7 cellular contexts compared by ENCODE assay signal in the genomic region with DNA sequence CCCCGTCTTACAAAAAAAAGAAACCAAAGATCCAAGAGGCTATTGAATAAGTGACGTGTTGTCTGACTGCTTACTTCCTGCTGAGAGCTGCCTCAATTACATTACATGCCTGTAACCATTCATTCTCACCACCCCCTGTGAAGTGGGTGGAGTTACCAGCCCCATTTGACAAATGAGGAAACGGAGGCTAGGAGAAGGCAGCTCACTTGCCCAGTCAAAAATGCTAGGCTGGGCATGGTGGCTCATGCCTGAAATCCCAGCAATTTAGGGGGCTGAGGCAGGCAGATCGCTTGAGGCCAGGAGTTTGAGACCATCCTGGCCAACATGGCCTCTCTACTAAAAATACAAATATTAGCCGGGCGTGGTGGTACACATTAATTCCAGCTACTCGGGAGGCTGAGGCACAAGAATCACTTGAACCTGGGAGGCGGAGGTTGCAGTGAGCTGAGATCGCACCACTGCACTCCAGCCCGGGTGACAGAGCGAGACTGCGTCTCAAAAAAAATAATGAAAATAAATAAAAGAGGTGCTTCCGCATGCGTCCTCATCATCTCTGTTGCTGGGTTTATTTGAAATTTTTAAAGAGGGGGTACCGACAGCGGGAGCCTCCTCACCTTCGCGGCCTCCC. TPM values are rescaled to one million over a fixed set of nuclear protein-coding genes. Genes with fewer than 3 reads are reported as not detected.
A peak's percentile ranks its signal among the peaks of the same experiment; 100 is the strongest.
DNase-seq lines count a peak whose midpoint lies in the region; ATAC-seq and TF ChIP-seq lines count a peak whose summit lies in the region.

No MANE protein-coding gene starts in this region.

- H3K4me3 ChIP-seq in GM12875 (ENCODE audit: low read depth, low read length) = peak overlapping the region; percentile 99
- peak overlapping the region; percentile 91 to 94 for H3K4me3 ChIP-seq in cardiac fibroblast (replicated peaks in 1 of 2; ENCODE audit: low read depth in 2 of 2, low read length in 2 of 2)
- H3K4me3 ChIP-seq in kidney epithelial cell (ENCODE audit: low read depth, low read length) = peak overlapping the region; percentile 95

- TF ChIP-seq CTCF in GM12875 (IDR thresholded peaks at IDR 0.05; ENCODE audit: borderline replicate concordance, insufficient read depth, low read depth, low read length) (no peak), cardiac fibroblast (IDR thresholded peaks at IDR 0.05; ENCODE audit: low read depth, low read length) (no peak), kidney epithelial cell (IDR thresholded peaks at IDR 0.05; ENCODE audit: insufficient read depth, low read length, poor library complexity, severe bottlenecking) (no peak)

- H3K36me3 ChIP-seq in kidney epithelial cell (ENCODE audit: control insufficient read depth, insufficient read depth, low read length) = no peaks in the 10 kb centered on the region

- ATAC-seq in GM18868 (IDR thresholded peaks at IDR 0.05; ENCODE audit: unreplicated experiment) = no peak

- no peaks in the 10 kb centered on the region for H3K27me3 ChIP-seq in kidney epithelial cell (ENCODE audit: control insufficient read depth, insufficient read depth, low read length)

- DNase-seq in M059J (ENCODE audit: low read depth) (peak; percentile 81), T1000 (lab: John Stamatoyannopoulos, UW) (peak; percentile 31), cardiac fibroblast (ENCODE audit: low read depth in 2 of 2) (peak; percentile 81 to 83), kidney epithelial cell (ENCODE audit: low read depth) (peak; percentile 63)
- peak; percentile 68 to 69 for DNase-seq in stimulated activated CD4-positive, alpha-beta T cell treated with anti-CD3 and anti-CD28 coated beads, Interleukin-2, amount 100 ng/mL, for 24 hours

RNA-seq across cellular contexts. Expression of a gene that starts 0.5 kb away (rescaled TPM):
- total RNA-seq in M059J (2014; rRNA removed; shearing (Covaris generic)) = 275 and 327 TPM in 2 replicates
- 140 and 144 TPM in 2 replicates for total RNA-seq in kidney epithelial cell

RNA-seq across cellular contexts. Expression of a gene that starts 0.6 kb away (rescaled TPM):
- 17.2 and 31.9 TPM in 2 replicates for total RNA-seq in M059J (2014; rRNA removed; shearing (Covaris generic))
- total RNA-seq in kidney epithelial cell = 36.1 and 39.0 TPM in 2 replicates

RNA-seq across cellular contexts. Expression of a gene that starts 19.9 kb away (rescaled TPM):
- not detected in 2 replicates for total RNA-seq in M059J (2014; rRNA removed; shearing (Covaris generic))
- not detected in 2 replicates for total RNA-seq in kidney epithelial cell

RNA-seq across cellular contexts. Expression of a gene that starts 32.2 kb away (rescaled TPM):
- not detected in 2 replicates for total RNA-seq in M059J (2014; rRNA removed; shearing (Covaris generic))
- total RNA-seq in kidney epithelial cell = not detected in 2 replicates

RNA-seq across cellular contexts. Expression of a gene that starts 45.9 kb away (rescaled TPM):
- total RNA-seq in M059J (2014; rRNA removed; shearing (Covaris generic)) = not detected in 2 replicates
- total RNA-seq in kidney epithelial cell = not detected in 2 replicates

Comparison
In these comparisons a context has a peak if more than half of its experiments do, and no peak if none do; other contexts are left out.
1. DNase-seq: peak in every context shown above with its lines; median percentile 82 in cardiac fibroblast; 81 in M059J; 68 in stimulated activated CD4-positive, alpha-beta T cell treated with anti-CD3 and anti-CD28 coated beads, Interleukin-2, amount 100 ng/mL, for 24 hours; 63 in kidney epithelial cell; 31 in T1000.